ENCODE assay signal across 1 cellular context in the genomic region with DNA sequence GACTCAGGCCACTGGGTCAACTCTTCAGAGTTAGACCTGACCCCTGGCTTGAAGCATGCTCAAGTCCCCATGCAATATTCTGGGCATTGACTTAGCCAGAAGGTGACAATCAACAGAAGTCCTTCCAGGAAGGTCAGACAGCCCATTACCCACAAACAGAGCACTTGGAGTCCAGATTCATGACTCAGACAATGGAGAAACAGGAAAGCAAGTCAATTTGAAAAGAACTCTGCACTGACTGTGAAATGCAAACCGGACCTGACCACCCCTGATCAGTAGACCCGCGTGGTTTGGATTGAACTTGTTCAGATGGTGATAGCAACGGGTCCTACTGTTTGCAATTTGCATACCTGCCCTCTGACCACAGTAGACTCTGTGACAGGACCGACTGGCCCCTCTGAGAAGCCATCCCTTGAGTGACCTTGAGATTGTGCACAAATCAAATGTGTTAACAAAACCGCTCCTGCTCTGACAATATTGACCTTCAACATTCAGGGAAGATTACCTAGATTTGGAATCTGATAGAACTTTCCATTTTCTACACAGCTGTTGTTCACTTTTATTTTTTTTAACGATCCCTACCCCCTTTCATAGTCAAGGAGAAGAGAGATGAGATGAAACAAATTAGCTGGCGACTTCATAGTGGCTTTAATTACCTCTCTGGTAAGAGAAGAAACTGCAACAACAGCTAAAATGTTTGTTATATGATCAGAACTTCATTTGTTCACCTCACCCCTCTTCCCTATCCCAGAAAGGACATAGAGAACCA.
TF ChIP-seq lines count a peak whose summit lies in the region.

No MANE protein-coding gene starts in this region.

TF ChIP-seq in HepG2, 621 proteins besides CTCF, POLR2A, EP300 and RAD21 (continued from another document and continues in another):
- TF ChIP-seq, protein P1, sequence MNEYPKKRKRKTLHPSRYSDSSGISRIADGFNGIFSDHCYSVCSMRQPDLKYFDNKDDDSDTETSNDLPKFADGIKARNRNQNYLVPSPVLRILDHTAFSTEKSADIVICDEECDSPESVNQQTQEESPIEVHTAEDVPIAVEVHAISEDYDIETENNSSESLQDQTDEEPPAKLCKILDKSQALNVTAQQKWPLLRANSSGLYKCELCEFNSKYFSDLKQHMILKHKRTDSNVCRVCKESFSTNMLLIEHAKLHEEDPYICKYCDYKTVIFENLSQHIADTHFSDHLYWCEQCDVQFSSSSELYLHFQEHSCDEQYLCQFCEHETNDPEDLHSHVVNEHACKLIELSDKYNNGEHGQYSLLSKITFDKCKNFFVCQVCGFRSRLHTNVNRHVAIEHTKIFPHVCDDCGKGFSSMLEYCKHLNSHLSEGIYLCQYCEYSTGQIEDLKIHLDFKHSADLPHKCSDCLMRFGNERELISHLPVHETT (CRISPR knock-in tag; conservative IDR thresholded peaks at IDR 0.05): no peak
- TF ChIP-seq ZNF589 (CRISPR knock-in tag; conservative IDR thresholded peaks at IDR 0.05) (0 out of 2 replicates have a peak, but pooled peaks have one; percentile 61), ZNF850 (CRISPR knock-in tag; conservative IDR thresholded peaks at IDR 0.05) (no peak), RXRB (CRISPR knock-in tag; IDR thresholded peaks at IDR 0.05; ENCODE audit: borderline replicate concordance) (peak; percentile 86; the same call in 1 of the 2 replicates), ZNF296 (CRISPR knock-in tag; conservative IDR thresholded peaks at IDR 0.05) (no peak), NCOA5 (CRISPR knock-in tag; IDR thresholded peaks at IDR 0.05) (no peak), GZF1 (CRISPR knock-in tag; IDR thresholded peaks at IDR 0.05) (no peak), NFYC (CRISPR knock-in tag; IDR thresholded peaks at IDR 0.05) (peak; percentile 9; the same call in 1 of the 2 replicates), ZNF674 (CRISPR knock-in tag; IDR thresholded peaks at IDR 0.05; ENCODE audit: low read depth) (no peak), ZNF780A (CRISPR knock-in tag; IDR thresholded peaks at IDR 0.05) (no peak), ZKSCAN5 (CRISPR knock-in tag; IDR thresholded peaks at IDR 0.05) (no peak), SRSF1 (optimal IDR thresholded peaks at IDR 0.05; ENCODE audit: low read depth, low read length) (no peak), ZNF775 (CRISPR knock-in tag; IDR thresholded peaks at IDR 0.05; ENCODE audit: borderline replicate concordance) (no peak), HIC2 (CRISPR knock-in tag; IDR thresholded peaks at IDR 0.05; ENCODE audit: low read depth) (no peak), ZNF253 (CRISPR knock-in tag; IDR thresholded peaks at IDR 0.05; ENCODE audit: borderline replicate concordance) (no peak), DZIP1 (CRISPR knock-in tag; IDR thresholded peaks at IDR 0.05) (no peak), NR2F1 (CRISPR knock-in tag; IDR thresholded peaks at IDR 0.05) (peak; percentile 82 to 89), TBX2 (CRISPR knock-in tag; IDR thresholded peaks at IDR 0.05; ENCODE audit: borderline replicate concordance) (peak; percentile 95), HMG20A (CRISPR knock-in tag; IDR thresholded peaks at IDR 0.05; ENCODE audit: borderline replicate concordance) (peak; percentile 84), ZNF543 (CRISPR knock-in tag; IDR thresholded peaks at IDR 0.05) (peak; percentile 23; the same call in 1 of the 2 replicates), ZNF629 (CRISPR knock-in tag; conservative IDR thresholded peaks at IDR 0.05) (peak; percentile 31; the same call in 1 of the 2 replicates), ZNF703 (CRISPR knock-in tag; IDR thresholded peaks at IDR 0.05; ENCODE audit: borderline replicate concordance) (peak; percentile 50; the same call in 1 of the 2 replicates), DNMT1 (CRISPR knock-in tag; IDR thresholded peaks at IDR 0.05) (no peak), RELA (CRISPR knock-in tag; IDR thresholded peaks at IDR 0.05) (no peak), MIER3 (CRISPR knock-in tag; IDR thresholded peaks at IDR 0.05; ENCODE audit: borderline replicate concordance) (peak; percentile 79), ZNF441 (CRISPR knock-in tag; IDR thresholded peaks at IDR 0.05; ENCODE audit: borderline replicate concordance) (no peak), ZNF552 (CRISPR knock-in tag; IDR thresholded peaks at IDR 0.05; ENCODE audit: borderline replicate concordance) (0 out of 2 replicates have a peak, but pooled peaks have one; percentile 46), FLYWCH1 (CRISPR knock-in tag; IDR thresholded peaks at IDR 0.05) (no peak), ZSCAN20 (CRISPR knock-in tag; IDR thresholded peaks at IDR 0.05; ENCODE audit: borderline replicate concordance) (no peak), ZFYVE20 (CRISPR knock-in tag; IDR thresholded peaks at IDR 0.05; ENCODE audit: borderline replicate concordance, low read depth) (no peak), ZFY (CRISPR knock-in tag; IDR thresholded peaks at IDR 0.05) (no peak)
- TF ChIP-seq, protein P2, sequence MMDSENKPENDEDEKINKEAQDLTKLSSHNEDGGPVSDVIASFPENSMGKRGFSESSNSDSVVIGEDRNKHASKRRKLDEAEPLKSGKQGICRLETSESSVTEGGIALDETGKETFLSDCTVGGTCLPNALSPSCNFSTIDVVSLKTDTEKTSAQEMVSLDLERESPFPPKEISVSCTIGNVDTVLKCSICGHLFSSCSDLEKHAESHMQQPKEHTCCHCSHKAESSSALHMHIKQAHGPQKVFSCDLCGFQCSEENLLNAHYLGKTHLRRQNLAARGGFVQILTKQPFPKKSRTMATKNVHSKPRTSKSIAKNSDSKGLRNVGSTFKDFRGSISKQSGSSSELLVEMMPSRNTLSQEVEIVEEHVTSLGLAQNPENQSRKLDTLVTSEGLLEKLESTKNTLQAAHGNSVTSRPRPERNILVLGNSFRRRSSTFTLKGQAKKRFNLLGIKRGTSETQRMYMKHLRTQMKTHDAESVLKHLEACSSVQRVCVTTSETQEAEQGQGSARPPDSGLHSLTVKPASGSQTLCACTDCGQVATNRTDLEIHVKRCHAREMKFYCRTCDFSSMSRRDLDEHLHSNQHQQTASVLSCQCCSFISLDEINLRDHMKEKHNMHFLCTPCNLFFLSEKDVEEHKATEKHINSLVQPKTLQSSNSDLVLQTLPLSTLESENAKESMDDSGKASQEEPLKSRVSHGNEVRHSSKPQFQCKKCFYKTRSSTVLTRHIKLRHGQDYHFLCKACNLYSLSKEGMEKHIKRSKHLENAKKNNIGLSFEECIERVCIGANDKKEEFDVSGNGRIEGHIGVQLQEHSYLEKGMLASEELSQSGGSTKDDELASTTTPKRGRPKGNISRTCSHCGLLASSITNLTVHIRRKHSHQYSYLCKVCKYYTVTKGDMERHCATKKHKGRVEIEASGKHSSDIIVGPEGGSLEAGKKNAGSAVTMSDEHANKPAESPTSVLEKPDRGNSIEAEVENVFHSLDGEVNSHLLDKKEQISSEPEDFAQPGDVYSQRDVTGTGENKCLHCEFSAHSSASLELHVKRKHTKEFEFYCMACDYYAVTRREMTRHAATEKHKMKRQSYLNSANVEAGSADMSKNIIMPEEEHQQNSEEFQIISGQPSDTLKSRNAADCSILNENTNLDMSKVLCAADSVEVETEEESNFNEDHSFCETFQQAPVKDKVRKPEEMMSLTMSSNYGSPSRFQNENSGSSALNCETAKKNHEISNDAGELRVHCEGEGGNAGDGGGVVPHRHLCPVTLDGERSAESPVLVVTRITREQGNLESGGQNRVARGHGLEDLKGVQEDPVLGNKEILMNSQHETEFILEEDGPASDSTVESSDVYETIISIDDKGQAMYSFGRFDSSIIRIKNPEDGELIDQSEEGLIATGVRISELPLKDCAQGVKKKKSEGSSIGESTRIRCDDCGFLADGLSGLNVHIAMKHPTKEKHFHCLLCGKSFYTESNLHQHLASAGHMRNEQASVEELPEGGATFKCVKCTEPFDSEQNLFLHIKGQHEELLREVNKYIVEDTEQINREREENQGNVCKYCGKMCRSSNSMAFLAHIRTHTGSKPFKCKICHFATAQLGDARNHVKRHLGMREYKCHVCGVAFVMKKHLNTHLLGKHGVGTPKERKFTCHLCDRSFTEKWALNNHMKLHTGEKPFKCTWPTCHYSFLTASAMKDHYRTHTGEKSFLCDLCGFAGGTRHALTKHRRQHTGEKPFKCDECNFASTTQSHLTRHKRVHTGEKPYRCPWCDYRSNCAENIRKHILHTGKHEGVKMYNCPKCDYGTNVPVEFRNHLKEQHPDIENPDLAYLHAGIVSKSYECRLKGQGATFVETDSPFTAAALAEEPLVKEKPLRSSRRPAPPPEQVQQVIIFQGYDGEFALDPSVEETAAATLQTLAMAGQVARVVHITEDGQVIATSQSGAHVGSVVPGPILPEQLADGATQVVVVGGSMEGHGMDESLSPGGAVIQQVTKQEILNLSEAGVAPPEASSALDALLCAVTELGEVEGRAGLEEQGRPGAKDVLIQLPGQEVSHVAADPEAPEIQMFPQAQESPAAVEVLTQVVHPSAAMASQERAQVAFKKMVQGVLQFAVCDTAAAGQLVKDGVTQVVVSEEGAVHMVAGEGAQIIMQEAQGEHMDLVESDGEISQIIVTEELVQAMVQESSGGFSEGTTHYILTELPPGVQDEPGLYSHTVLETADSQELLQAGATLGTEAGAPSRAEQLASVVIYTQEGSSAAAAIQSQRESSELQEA (CRISPR knock-in tag; IDR thresholded peaks at IDR 0.05; ENCODE audit: not compliant biosample characterization): no peak
- TF ChIP-seq, protein P3, sequence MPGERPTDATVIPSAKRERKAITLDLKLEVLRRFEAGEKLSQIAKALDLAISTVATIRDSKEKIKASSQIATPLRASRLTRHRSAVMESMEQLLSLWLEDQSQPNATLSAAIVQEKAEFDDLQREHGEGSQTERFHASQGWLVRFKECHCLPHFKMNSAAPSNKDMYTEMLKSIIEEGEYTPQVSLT (CRISPR knock-in tag; IDR thresholded peaks at IDR 0.05; ENCODE audit: borderline replicate concordance, low read depth): no peak
- TF ChIP-seq, protein P4, sequence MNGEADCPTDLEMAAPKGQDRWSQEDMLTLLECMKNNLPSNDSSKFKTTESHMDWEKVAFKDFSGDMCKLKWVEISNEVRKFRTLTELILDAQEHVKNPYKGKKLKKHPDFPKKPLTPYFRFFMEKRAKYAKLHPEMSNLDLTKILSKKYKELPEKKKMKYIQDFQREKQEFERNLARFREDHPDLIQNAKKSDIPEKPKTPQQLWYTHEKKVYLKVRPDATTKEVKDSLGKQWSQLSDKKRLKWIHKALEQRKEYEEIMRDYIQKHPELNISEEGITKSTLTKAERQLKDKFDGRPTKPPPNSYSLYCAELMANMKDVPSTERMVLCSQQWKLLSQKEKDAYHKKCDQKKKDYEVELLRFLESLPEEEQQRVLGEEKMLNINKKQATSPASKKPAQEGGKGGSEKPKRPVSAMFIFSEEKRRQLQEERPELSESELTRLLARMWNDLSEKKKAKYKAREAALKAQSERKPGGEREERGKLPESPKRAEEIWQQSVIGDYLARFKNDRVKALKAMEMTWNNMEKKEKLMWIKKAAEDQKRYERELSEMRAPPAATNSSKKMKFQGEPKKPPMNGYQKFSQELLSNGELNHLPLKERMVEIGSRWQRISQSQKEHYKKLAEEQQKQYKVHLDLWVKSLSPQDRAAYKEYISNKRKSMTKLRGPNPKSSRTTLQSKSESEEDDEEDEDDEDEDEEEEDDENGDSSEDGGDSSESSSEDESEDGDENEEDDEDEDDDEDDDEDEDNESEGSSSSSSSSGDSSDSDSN (CRISPR knock-in tag; IDR thresholded peaks at IDR 0.05): no peak; the same call in 1 of the 2 replicates
- TF ChIP-seq, protein P5, sequence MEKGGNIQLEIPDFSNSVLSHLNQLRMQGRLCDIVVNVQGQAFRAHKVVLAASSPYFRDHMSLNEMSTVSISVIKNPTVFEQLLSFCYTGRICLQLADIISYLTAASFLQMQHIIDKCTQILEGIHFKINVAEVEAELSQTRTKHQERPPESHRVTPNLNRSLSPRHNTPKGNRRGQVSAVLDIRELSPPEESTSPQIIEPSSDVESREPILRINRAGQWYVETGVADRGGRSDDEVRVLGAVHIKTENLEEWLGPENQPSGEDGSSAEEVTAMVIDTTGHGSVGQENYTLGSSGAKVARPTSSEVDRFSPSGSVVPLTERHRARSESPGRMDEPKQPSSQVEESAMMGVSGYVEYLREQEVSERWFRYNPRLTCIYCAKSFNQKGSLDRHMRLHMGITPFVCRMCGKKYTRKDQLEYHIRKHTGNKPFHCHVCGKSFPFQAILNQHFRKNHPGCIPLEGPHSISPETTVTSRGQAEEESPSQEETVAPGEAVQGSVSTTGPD (CRISPR knock-in tag; IDR thresholded peaks at IDR 0.05): no peak
- TF ChIP-seq, protein P6, sequence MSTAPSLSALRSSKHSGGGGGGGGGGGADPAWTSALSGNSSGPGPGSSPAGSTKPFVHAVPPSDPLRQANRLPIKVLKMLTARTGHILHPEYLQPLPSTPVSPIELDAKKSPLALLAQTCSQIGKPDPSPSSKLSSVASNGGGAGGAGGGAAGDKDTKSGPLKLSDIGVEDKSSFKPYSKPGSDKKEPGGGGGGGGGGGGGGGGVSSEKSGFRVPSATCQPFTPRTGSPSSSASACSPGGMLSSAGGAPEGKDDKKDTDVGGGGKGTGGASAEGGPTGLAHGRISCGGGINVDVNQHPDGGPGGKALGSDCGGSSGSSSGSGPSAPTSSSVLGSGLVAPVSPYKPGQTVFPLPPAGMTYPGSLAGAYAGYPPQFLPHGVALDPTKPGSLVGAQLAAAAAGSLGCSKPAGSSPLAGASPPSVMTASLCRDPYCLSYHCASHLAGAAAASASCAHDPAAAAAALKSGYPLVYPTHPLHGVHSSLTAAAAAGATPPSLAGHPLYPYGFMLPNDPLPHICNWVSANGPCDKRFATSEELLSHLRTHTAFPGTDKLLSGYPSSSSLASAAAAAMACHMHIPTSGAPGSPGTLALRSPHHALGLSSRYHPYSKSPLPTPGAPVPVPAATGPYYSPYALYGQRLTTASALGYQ (CRISPR knock-in tag; IDR thresholded peaks at IDR 0.05): peak; percentile 86
